In the genomic region with DNA sequence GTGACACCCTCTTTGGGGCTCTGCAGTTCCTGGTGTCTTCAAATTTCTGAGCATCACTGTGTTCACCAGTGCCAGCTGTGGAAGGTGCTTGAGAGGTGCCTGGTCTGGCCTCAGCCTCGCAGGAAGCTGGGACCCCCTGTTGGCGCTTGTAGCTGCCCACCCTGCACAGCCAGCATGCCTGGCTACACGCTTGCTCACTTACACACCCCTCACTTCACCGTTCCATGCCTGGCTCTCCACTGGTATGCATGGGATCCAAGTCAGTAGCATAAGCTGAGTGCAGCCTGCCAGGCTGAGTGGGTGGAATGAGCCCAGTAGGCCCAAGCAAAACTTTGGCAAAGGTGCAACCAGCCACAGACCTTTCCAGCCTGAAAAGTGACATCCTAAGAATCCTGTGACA, we compare ENCODE assay signal across 10 cellular contexts.
"Had no signal": no experiment of that assay in that cellular context is flagged by ENCODE, and none has a peak within 500 bp of the region (broad histone marks: within the 10 kb centered on the region; RNA-seq: fewer than 3 reads in every experiment).

No MANE protein-coding gene starts in this region.

- H2AFZ ChIP-seq: GM23248, GM23338 had no signal

- DNase-seq: GM23248, GOT3, H7, H9, HCEC 1CT, HFFc6 had no signal

- FAIRE-seq: H54 had no signal

- ATAC-seq: GM23338, HCT116 had no signal

- H3K9ac ChIP-seq: GM23248 had no signal

- H3K4me3 ChIP-seq: GM23248, GM23338, HAP-1 had no signal

- H3K9me3 ChIP-seq: HAP-1 had no signal

- H3K4me2 ChIP-seq: GM23338 had no signal

- H3K27ac ChIP-seq: GM23248 had no signal

- H3K36me3 ChIP-seq: HAP-1 had no signal

- H3K4me1 ChIP-seq: HAP-1 had no signal
